Comparison of ENCODE assay signal across 6 cellular contexts in genomic region chr3:83302091-83302490, GRCh38.
"Had no signal": no experiment of that assay in that cellular context is flagged by ENCODE, and none has a peak within 500 bp of the region (broad histone marks: within the 10 kb centered on the region; RNA-seq: fewer than 3 reads in every experiment).

No MANE protein-coding gene starts in this region.

- H3K9ac ChIP-seq: KMS-11 had no signal

- DNase-seq: IMR-90, KBM-7, KG1 had no signal

- H3K27ac ChIP-seq: HL-60, KMS-11 had no signal

- FAIRE-seq: HTR-8/SVneo had no signal

- H3K4me2 ChIP-seq: KMS-11 had no signal
